9 cellular contexts compared by ENCODE assay signal in the genomic region with DNA sequence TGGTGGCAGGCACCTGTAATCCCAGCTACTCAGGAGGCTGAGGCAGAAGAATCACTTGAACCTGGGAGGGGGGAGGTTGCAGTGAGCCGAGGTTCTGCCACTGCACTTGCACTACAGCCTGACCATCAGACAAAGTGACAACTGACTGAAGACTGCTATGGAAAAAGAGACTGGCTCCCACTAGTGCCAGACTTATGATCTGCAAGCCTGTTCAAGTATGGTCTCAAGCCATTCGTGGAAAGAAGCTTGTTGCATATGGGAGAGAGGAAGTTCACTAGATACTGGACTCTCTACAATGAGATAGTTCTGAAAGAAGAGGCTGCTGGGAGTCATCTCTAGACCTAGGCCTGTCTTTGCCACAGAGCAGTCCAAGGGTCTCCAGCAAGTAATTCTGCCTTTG. TPM values are rescaled to one million over a fixed set of nuclear protein-coding genes. Genes with fewer than 3 reads are reported as not detected.
DNase-seq lines count a peak whose midpoint lies in the region; ATAC-seq and FAIRE-seq lines count a peak whose summit lies in the region.
"Had no signal": no experiment of that assay in that cellular context is flagged by ENCODE, and none has a peak within 500 bp of the region (broad histone marks: within the 10 kb centered on the region; RNA-seq: fewer than 3 reads in every experiment).

No MANE protein-coding gene starts in this region.

- intact Hi-C loops in sciatic nerve (cut with DNase I) = no loop called here

- H3K36me3 ChIP-seq in small intestine (ENCODE audit: control insufficient read depth in 2 of 2, insufficient read depth in 2 of 2, low read length in 2 of 2) = peaks cover 0 to 9% of the 10 kb centered on the region in 2 donors

- ATAC-seq in GM19463 (IDR thresholded peaks at IDR 0.05; ENCODE audit: unreplicated experiment) (peak; percentile 74), sciatic nerve (no peak)

- FAIRE-seq in small intestine (lab: Jason Lieb, UNC) = no peak

- H3K9me3 ChIP-seq in small intestine (ENCODE audit: control insufficient read depth, low read depth) = no peaks in the 10 kb centered on the region

- 48 to 54% (median 48%) methylated on average over 2 of the region's 2 CpGs for WGBS in small intestine, 3 donors

- no peaks in the 10 kb centered on the region for H3K27me3 ChIP-seq in small intestine (ENCODE audit: control insufficient read depth in 2 of 2, insufficient read depth in 2 of 2, low read length in 2 of 2)

- peak; percentile 27 for DNase-seq in NCI-H510A treated with DMSO at 0.1 percent for 48 hours (lab: John Stamatoyannopoulos, UW)
- no peak for DNase-seq in NCI-H510A (lab: John Stamatoyannopoulos, UW)
- peak in 62 of 76 experiments; percentile 15 to 87 (median 52) for DNase-seq in HUDEP-2 (lab: John Stamatoyannopoulos, UW; ENCODE audit: unreplicated experiment in 76 of 76)
- DNase-seq in SW480 (ENCODE audit: low spot score) = peak; percentile 21
- peak; percentile 8 for DNase-seq in globus pallidus (ENCODE audit: low spot score)
- DNase-seq in small intestine = peak; percentile 57
- no peak for DNase-seq in sciatic nerve (ENCODE audit: low spot score)

- no peaks in the 10 kb centered on the region for H3K4me1 ChIP-seq in small intestine (ENCODE audit: control insufficient read depth in 2 of 2, insufficient read depth in 1 of 2, low read depth in 1 of 2, low read length in 1 of 2)

- H3K4me3 ChIP-seq in small intestine (ENCODE audit: low read depth in 1 of 2, low read length in 2 of 2) = no peak overlapping the region

- no peak overlapping the region for H3K27ac ChIP-seq in small intestine (ENCODE audit: low read depth in 1 of 2, low read length in 1 of 2)
- H3K27ac ChIP-seq: epithelial cell of prostate had no signal

RNA-seq across cellular contexts. Expression of gene MDN1, which starts 26.7 kb away (rescaled TPM):
- 10 to 100 TPM in 2 of 3 donors, 1 to 10 TPM in 1; 8.6 to 16.8 (median 13.8) TPM for polyA plus RNA-seq in small intestine
- total RNA-seq in sciatic nerve = 55.0 TPM

RNA-seq across cellular contexts. Expression of gene CASP8AP2, which starts 36.8 kb away (rescaled TPM):
- 1 to 10 TPM; 1.4 to 4.8 (median 3.1) TPM for polyA plus RNA-seq in small intestine
- 24.7 TPM for total RNA-seq in sciatic nerve

Comparison
In these comparisons a context has a peak if more than half of its experiments do, and no peak if none do; other contexts are left out.
1. DNase-seq: peak in NCI-H510A treated with DMSO at 0.1 percent for 48 hours (single experiment), HUDEP-2 (62 of 76), SW480 (single experiment), globus pallidus (single experiment) and small intestine (single experiment); none in NCI-H510A (single experiment) and sciatic nerve (single experiment).